1 cellular context compared by ENCODE assay signal in genomic region chr11:44139565-44140313, GRCh38.
TF ChIP-seq lines count a peak whose summit lies in the region.

No MANE protein-coding gene starts in this region.

TF ChIP-seq in HEK293, 187 proteins besides CTCF, POLR2A, EP300 and RAD21 (continued from another document):
- no peak for TF ChIP-seq ZSCAN4 (tag by site-specific recombination; IDR thresholded peaks at IDR 0.05)
- no peak for TF ChIP-seq ZBTB17 (tag by site-specific recombination; IDR thresholded peaks at IDR 0.05)
- no peak for TF ChIP-seq ZNF658 (tag by site-specific recombination; IDR thresholded peaks at IDR 0.05)
TF ChIP-seq in HEK293: peak in this region for 31.
